Comparison of ENCODE assay signal across 15 cellular contexts in the genomic region with DNA sequence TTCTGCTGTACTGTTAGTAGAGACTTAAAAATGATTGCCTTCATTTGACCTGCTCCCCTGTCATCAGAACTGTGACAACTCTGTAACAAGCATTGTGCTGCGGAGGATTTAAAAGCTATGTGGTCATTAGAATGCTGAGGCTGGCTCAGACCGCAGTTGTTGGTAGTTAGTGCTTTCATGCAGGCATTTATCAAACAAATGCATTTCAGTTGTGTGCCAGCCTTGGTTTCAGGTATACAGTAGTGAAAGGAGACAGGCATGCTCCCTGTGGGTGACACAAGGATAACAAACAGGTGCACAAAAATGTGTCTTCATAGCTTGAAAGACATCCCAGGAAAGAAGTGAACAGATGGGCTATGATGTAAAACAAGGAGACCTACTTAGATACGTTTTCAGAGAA.
DNase-seq lines count a peak whose midpoint lies in the region; FAIRE-seq and TF ChIP-seq lines count a peak whose summit lies in the region.
"Had no signal": no experiment of that assay in that cellular context is flagged by ENCODE, and none has a peak within 500 bp of the region (broad histone marks: within the 10 kb centered on the region; RNA-seq: fewer than 3 reads in every experiment).

No MANE protein-coding gene starts in this region.

- no peak overlapping the region for H3K4me3 Mint-ChIP-seq in progenitor cell of endocrine pancreas (ENCODE audit: low read depth)
- H3K4me3 Mint-ChIP-seq in T-helper 2 cell treated with Interferon-gamma antibody and Interleukin-4, amounts not matched to agents 5 μg/mL and 100 μg/mL, for 36 hours: no peak overlapping the region
- H3K4me3 Mint-ChIP-seq: naive B cell had no signal

- H3K4me1 Mint-ChIP-seq in progenitor cell of endocrine pancreas (ENCODE audit: low read depth): peaks cover 27% of the 10 kb centered on the region
- peaks cover 11% of the 10 kb centered on the region for H3K4me1 Mint-ChIP-seq in T-helper 2 cell treated with Interferon-gamma antibody and Interleukin-4, amounts not matched to agents 5 μg/mL and 100 μg/mL, for 36 hours (ENCODE audit: low read depth)

- no peaks in the 10 kb centered on the region for H3K27me3 Mint-ChIP-seq in progenitor cell of endocrine pancreas
- H3K27me3 Mint-ChIP-seq in T-helper 2 cell treated with Interferon-gamma antibody and Interleukin-4, amounts not matched to agents 5 μg/mL and 100 μg/mL, for 36 hours (ENCODE audit: low read depth): no peaks in the 10 kb centered on the region
- H3K27me3 Mint-ChIP-seq: naive B cell had no signal

- no peak overlapping the region for H3K4me3 ChIP-seq in left ventricle myocardium inferior
- H3K4me3 ChIP-seq in breast epithelium: no peak overlapping the region
- H3K4me3 ChIP-seq: MG63, Peyer's patch, thoracic aorta had no signal

- intact Hi-C loops in left ventricle myocardium inferior (cut with micrococcal nuclease) (loop anchor here (10.0 kb wide), 1 partner anchor 51 kb away; no protein-coding TSS in a partner anchor), breast epithelium (cut with DNase I; ENCODE audit: low total_unique reads) (no loop called here)

- no peak for TF ChIP-seq POLR2A in GM12892 (IDR thresholded peaks at IDR 0.05; ENCODE audit: low read depth, low read length)
- TF ChIP-seq POLR2A in breast epithelium (IDR thresholded peaks at IDR 0.05): no peak

- H3K4me1 ChIP-seq in left ventricle myocardium inferior (peaks cover 86% of the 10 kb centered on the region), breast epithelium (no peaks in the 10 kb centered on the region)
- H3K4me1 ChIP-seq: Peyer's patch had no signal

- no peak for DNase-seq in GM12892 (ENCODE audit: insufficient read length)
- no peak for DNase-seq in left ventricle myocardium inferior
- no peak for DNase-seq in progenitor cell of endocrine pancreas (ENCODE audit: low spot score, unreplicated experiment)
- DNase-seq in GF-D8 (lab: John Stamatoyannopoulos, UW): no peak
- no peak for DNase-seq in T-helper 2 cell treated with Interferon-gamma antibody and Interleukin-4, amounts not matched to agents 5 μg/mL and 100 μg/mL, for 36 hours (ENCODE audit: low spot score)
- DNase-seq in NCI-H1092 treated with DMSO at 0.1 percent for 48 hours (lab: John Stamatoyannopoulos, UW): no peak
- DNase-seq in breast epithelium (ENCODE audit: low spot score in 2 of 2): no peak
- DNase-seq: DMS79; MG63; naive B cell; NCI-H187; Peyer's patch; stimulated activated CD4-positive, alpha-beta T cell treated with anti-CD3 and anti-CD28 coated beads, Interleukin-4, amount 100 ng/mL, for 1 hour had no signal

- H3K27ac Mint-ChIP-seq in progenitor cell of endocrine pancreas: peak overlapping the region; percentile 38
- no peak overlapping the region for H3K27ac Mint-ChIP-seq in T-helper 2 cell treated with Interferon-gamma antibody and Interleukin-4, amounts not matched to agents 5 μg/mL and 100 μg/mL, for 36 hours

- TF ChIP-seq CTCF in VCaP (conservative IDR thresholded peaks at IDR 0.05) (no peak), left ventricle myocardium inferior (IDR thresholded peaks at IDR 0.05; ENCODE audit: borderline replicate concordance) (no peak), progenitor cell of endocrine pancreas (IDR thresholded peaks at IDR 0.05; ENCODE audit: unreplicated experiment) (no peak), breast epithelium (IDR thresholded peaks at IDR 0.05) (no peak)

- H3K27ac ChIP-seq in VCaP (peak overlapping the region; percentile 67), left ventricle myocardium inferior (replicated peaks) (peak overlapping the region; percentile 31), breast epithelium (no peak overlapping the region)
- H3K27ac ChIP-seq: Peyer's patch, thoracic aorta had no signal

- H3K9me3 Mint-ChIP-seq in progenitor cell of endocrine pancreas (ENCODE audit: low read depth): no peaks in the 10 kb centered on the region
- no peaks in the 10 kb centered on the region for H3K9me3 Mint-ChIP-seq in T-helper 2 cell treated with Interferon-gamma antibody and Interleukin-4, amounts not matched to agents 5 μg/mL and 100 μg/mL, for 36 hours
- H3K9me3 Mint-ChIP-seq: naive B cell had no signal

- peak; percentile 27 for FAIRE-seq in GM12892 (lab: Jason Lieb, UNC)

- H3K36me3 ChIP-seq in left ventricle myocardium inferior (peaks cover 5% of the 10 kb centered on the region), breast epithelium (no peaks in the 10 kb centered on the region)
- H3K36me3 ChIP-seq: MG63, Peyer's patch, thoracic aorta had no signal

- H3K36me3 Mint-ChIP-seq in progenitor cell of endocrine pancreas (ENCODE audit: insufficient read depth): peaks cover 2% of the 10 kb centered on the region
- peaks cover 6% of the 10 kb centered on the region for H3K36me3 Mint-ChIP-seq in T-helper 2 cell treated with Interferon-gamma antibody and Interleukin-4, amounts not matched to agents 5 μg/mL and 100 μg/mL, for 36 hours (ENCODE audit: low read depth)
- H3K36me3 Mint-ChIP-seq: naive B cell had no signal

- H3K27me3 ChIP-seq in left ventricle myocardium inferior (ENCODE audit: low read depth): no peaks in the 10 kb centered on the region
- no peaks in the 10 kb centered on the region for H3K27me3 ChIP-seq in breast epithelium
- H3K27me3 ChIP-seq: MG63, Peyer's patch had no signal

- H3K9me3 ChIP-seq in left ventricle myocardium inferior (replicated peaks) (no peaks in the 10 kb centered on the region), breast epithelium (no peaks in the 10 kb centered on the region)
- H3K9me3 ChIP-seq: MG63, Peyer's patch, thoracic aorta had no signal

Comparison
In these comparisons a context has a peak if more than half of its experiments do, and no peak if none do; other contexts are left out.
1. H3K27ac ChIP-seq: peak in VCaP (single experiment) and left ventricle myocardium inferior (single experiment); none in breast epithelium (0 of 2).